ENCODE assay signal across 23 cellular contexts in genomic region chr7:104679085-104679484, GRCh38.
"Had no signal": no experiment of that assay in that cellular context is flagged by ENCODE, and none has a peak within 500 bp of the region (broad histone marks: within the 10 kb centered on the region; RNA-seq: fewer than 3 reads in every experiment).

No MANE protein-coding gene starts in this region.

- H3K4me1 Mint-ChIP-seq: IgD-negative memory B cell, T-cell had no signal

- H3K4me1 ChIP-seq: Peyer's patch had no signal

- H3K36me3 ChIP-seq: Peyer's patch, SJCRH30 had no signal

- H3K27ac Mint-ChIP-seq: IgD-negative memory B cell, T-cell had no signal

- H3K9me3 ChIP-seq: Peyer's patch, SJCRH30 had no signal

- ATAC-seq: Right ventricle myocardium inferior, T-cell had no signal

- H3K36me3 Mint-ChIP-seq: IgD-negative memory B cell, T-cell had no signal

- H2AFZ ChIP-seq: PC-9 had no signal

- H3K4me3 ChIP-seq: PC-9, Peyer's patch, SJCRH30 had no signal

- FAIRE-seq: HTR-8/SVneo had no signal

- H3K4me2 ChIP-seq: PC-9 had no signal

- H3K4me3 Mint-ChIP-seq: IgD-negative memory B cell, T-cell had no signal

- H3K9me3 Mint-ChIP-seq: T-cell had no signal

- H3K27ac ChIP-seq: HL-60, PC-9, Peyer's patch, SJCRH30 had no signal

- DNase-seq: KBM-7; NCI-H1092 treated with DMSO at 0.1 percent for 48 hours; NCI-H1436; NCI-H187; NCI-H2029; NCI-H2081 treated with DMSO at 0.1 percent for 48 hours; NCI-H2171; NCI-H226; NCI-H446; NCI-H510A; NCI-H524 treated with DMSO at 0.1 percent for 48 hours; NCI-H69; NCI-H774; NK-92 treated with Interleukin-12 subunit alpha and Interleukin-12 subunit beta, amount 100 ng/mL, for 24 hours; PC-9; Peyer's patch; SHP77 treated with DMSO at 0.1 percent for 48 hours; SJCRH30; T-cell had no signal

- H3K27me3 ChIP-seq: Peyer's patch, SJCRH30 had no signal
